In genomic region chr13:110869805-110870706, GRCh38 we compare ENCODE assay signal across 1 cellular context.
A peak's percentile ranks its signal among the peaks of the same experiment; 100 is the strongest.
TF ChIP-seq lines count a peak whose summit lies in the region.

No MANE protein-coding gene starts in this region.

TF ChIP-seq in HEK293, 187 proteins besides CTCF, POLR2A, EP300 and RAD21 (continued from another document and continues in another):
- TF ChIP-seq, protein P1, sequence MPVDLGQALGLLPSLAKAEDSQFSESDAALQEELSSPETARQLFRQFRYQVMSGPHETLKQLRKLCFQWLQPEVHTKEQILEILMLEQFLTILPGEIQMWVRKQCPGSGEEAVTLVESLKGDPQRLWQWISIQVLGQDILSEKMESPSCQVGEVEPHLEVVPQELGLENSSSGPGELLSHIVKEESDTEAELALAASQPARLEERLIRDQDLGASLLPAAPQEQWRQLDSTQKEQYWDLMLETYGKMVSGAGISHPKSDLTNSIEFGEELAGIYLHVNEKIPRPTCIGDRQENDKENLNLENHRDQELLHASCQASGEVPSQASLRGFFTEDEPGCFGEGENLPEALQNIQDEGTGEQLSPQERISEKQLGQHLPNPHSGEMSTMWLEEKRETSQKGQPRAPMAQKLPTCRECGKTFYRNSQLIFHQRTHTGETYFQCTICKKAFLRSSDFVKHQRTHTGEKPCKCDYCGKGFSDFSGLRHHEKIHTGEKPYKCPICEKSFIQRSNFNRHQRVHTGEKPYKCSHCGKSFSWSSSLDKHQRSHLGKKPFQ (tag by site-specific recombination; IDR thresholded peaks at IDR 0.05) = no peak
- TF ChIP-seq ZSCAN16 (tag by site-specific recombination; IDR thresholded peaks at IDR 0.05) (no peak), ZNF843 (tag by site-specific recombination; IDR thresholded peaks at IDR 0.05) (peak; percentile 87), ZNF140 (tag by site-specific recombination; IDR thresholded peaks at IDR 0.05) (no peak), SP3 (tag by site-specific recombination; IDR thresholded peaks at IDR 0.05) (peak; percentile 87), ZNF426 (tag by site-specific recombination; IDR thresholded peaks at IDR 0.05) (no peak), ZNF792 (tag by site-specific recombination; IDR thresholded peaks at IDR 0.05) (no peak), ZNF354C (tag by site-specific recombination; IDR thresholded peaks at IDR 0.05; ENCODE audit: borderline replicate concordance, low read depth) (no peak), ZNF133 (tag by site-specific recombination; IDR thresholded peaks at IDR 0.05) (no peak), ZBTB1 (tag by site-specific recombination; IDR thresholded peaks at IDR 0.05) (no peak), ZFP3 (tag by site-specific recombination; IDR thresholded peaks at IDR 0.05; ENCODE audit: low read depth) (no peak), ZNF239 (tag by site-specific recombination; IDR thresholded peaks at IDR 0.05) (no peak), ZBTB48 (tag by site-specific recombination; IDR thresholded peaks at IDR 0.05) (no peak), ZNF777 (tag by site-specific recombination; IDR thresholded peaks at IDR 0.05; ENCODE audit: borderline replicate concordance) (no peak), ZXDB (tag by site-specific recombination; IDR thresholded peaks at IDR 0.05) (peak; percentile 86), AEBP2 (tag by site-specific recombination; IDR thresholded peaks at IDR 0.05; ENCODE audit: borderline replicate concordance) (no peak), ZNF501 (tag by site-specific recombination; IDR thresholded peaks at IDR 0.05) (peak; percentile 96), SCRT2 (tag by site-specific recombination; IDR thresholded peaks at IDR 0.05) (peak; percentile 89), KLF7 (tag by site-specific recombination; IDR thresholded peaks at IDR 0.05; ENCODE audit: borderline replicate concordance) (no peak; the same call in 1 of the 2 replicates), ZNF311 (tag by site-specific recombination; IDR thresholded peaks at IDR 0.05; ENCODE audit: borderline replicate concordance) (no peak), ZNF701 (tag by site-specific recombination; IDR thresholded peaks at IDR 0.05) (no peak), ZNF423 (tag by site-specific recombination; IDR thresholded peaks at IDR 0.05) (no peak), ZNF518A (tag by site-specific recombination; conservative IDR thresholded peaks at IDR 0.05; ENCODE audit: low read depth) (no peak; the same call in 1 of the 2 replicates), PATZ1 (tag by site-specific recombination; IDR thresholded peaks at IDR 0.05) (peak; percentile 46), ZNF513 (tag by site-specific recombination; IDR thresholded peaks at IDR 0.05) (no peak), ZNF266 (tag by site-specific recombination; IDR thresholded peaks at IDR 0.05; ENCODE audit: low read depth) (no peak), ZNF658 (tag by site-specific recombination; IDR thresholded peaks at IDR 0.05) (no peak), MZF1 (tag by site-specific recombination; IDR thresholded peaks at IDR 0.05; ENCODE audit: borderline replicate concordance) (no peak), MYNN (tag by site-specific recombination; IDR thresholded peaks at IDR 0.05; ENCODE audit: borderline replicate concordance) (no peak), ZNF660 (tag by site-specific recombination; IDR thresholded peaks at IDR 0.05) (peak; percentile 95), ZNF155 (tag by site-specific recombination; IDR thresholded peaks at IDR 0.05) (no peak), ZNF157 (tag by site-specific recombination; IDR thresholded peaks at IDR 0.05) (no peak), ZBTB7A (tag by site-specific recombination; IDR thresholded peaks at IDR 0.05; ENCODE audit: low read depth) (no peak), ZNF747 (tag by site-specific recombination; IDR thresholded peaks at IDR 0.05) (no peak), YY2 (tag by site-specific recombination; IDR thresholded peaks at IDR 0.05) (no peak), MEIS1 (CRISPR knock-in tag; IDR thresholded peaks at IDR 0.05; ENCODE audit: borderline replicate concordance) (peak; percentile 99), REPIN1 (tag by site-specific recombination; IDR thresholded peaks at IDR 0.05; ENCODE audit: low read depth) (no peak), SALL2 (tag by site-specific recombination; IDR thresholded peaks at IDR 0.05; ENCODE audit: borderline replicate concordance) (no peak), ZNF704 (tag by site-specific recombination; IDR thresholded peaks at IDR 0.05) (no peak), FEZF1 (tag by site-specific recombination; IDR thresholded peaks at IDR 0.05) (peak; percentile 78), ZNF529 (tag by site-specific recombination; IDR thresholded peaks at IDR 0.05; ENCODE audit: insufficient replicate concordance) (no peak), ZFP69B (tag by site-specific recombination; IDR thresholded peaks at IDR 0.05) (peak; percentile 79; the same call in 1 of the 2 replicates), ZNF202 (tag by site-specific recombination; IDR thresholded peaks at IDR 0.05; ENCODE audit: borderline replicate concordance) (no peak)
- TF ChIP-seq, protein P2, sequence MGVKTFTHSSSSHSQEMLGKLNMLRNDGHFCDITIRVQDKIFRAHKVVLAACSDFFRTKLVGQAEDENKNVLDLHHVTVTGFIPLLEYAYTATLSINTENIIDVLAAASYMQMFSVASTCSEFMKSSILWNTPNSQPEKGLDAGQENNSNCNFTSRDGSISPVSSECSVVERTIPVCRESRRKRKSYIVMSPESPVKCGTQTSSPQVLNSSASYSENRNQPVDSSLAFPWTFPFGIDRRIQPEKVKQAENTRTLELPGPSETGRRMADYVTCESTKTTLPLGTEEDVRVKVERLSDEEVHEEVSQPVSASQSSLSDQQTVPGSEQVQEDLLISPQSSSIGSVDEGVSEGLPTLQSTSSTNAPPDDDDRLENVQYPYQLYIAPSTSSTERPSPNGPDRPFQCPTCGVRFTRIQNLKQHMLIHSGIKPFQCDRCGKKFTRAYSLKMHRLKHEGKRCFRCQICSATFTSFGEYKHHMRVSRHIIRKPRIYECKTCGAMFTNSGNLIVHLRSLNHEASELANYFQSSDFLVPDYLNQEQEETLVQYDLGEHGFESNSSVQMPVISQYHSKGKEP (tag by site-specific recombination; IDR thresholded peaks at IDR 0.05) = peak; percentile 74; the same call in 1 of the 2 replicates
- TF ChIP-seq, protein P3, sequence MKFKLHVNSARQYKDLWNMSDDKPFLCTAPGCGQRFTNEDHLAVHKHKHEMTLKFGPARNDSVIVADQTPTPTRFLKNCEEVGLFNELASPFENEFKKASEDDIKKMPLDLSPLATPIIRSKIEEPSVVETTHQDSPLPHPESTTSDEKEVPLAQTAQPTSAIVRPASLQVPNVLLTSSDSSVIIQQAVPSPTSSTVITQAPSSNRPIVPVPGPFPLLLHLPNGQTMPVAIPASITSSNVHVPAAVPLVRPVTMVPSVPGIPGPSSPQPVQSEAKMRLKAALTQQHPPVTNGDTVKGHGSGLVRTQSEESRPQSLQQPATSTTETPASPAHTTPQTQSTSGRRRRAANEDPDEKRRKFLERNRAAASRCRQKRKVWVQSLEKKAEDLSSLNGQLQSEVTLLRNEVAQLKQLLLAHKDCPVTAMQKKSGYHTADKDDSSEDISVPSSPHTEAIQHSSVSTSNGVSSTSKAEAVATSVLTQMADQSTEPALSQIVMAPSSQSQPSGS (tag by site-specific recombination; IDR thresholded peaks at IDR 0.05; ENCODE audit: low read depth) = peak; percentile 97
- TF ChIP-seq, protein P4, sequence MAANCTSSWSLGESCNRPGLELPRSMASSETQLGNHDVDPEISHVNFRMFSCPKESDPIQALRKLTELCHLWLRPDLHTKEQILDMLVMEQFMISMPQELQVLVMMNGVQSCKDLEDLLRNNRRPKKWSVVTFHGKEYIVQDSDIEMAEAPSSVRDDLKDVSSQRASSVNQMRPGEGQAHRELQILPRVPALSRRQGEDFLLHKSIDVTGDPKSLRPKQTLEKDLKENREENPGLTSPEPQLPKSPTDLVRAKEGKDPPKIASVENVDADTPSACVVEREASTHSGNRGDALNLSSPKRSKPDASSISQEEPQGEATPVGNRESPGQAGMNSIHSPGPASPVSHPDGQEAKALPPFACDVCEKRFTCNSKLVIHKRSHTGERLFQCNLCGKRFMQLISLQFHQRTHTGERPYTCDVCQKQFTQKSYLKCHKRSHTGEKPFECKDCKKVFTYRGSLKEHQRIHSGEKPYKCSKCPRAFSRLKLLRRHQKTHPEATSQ (tag by site-specific recombination; IDR thresholded peaks at IDR 0.05) = no peak
- TF ChIP-seq, protein P5, sequence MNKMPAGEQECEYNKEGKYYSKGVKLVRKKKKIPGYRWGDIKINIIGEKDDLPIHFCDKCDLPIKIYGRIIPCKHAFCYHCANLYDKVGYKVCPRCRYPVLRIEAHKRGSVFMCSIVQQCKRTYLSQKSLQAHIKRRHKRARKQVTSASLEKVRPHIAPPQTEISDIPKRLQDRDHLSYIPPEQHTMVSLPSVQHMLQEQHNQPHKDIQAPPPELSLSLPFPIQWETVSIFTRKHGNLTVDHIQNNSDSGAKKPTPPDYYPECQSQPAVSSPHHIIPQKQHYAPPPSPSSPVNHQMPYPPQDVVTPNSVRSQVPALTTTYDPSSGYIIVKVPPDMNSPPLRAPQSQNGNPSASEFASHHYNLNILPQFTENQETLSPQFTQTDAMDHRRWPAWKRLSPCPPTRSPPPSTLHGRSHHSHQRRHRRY (tag by site-specific recombination; IDR thresholded peaks at IDR 0.05) = no peak
